ENCODE assay signal across 24 cellular contexts in the genomic region with DNA sequence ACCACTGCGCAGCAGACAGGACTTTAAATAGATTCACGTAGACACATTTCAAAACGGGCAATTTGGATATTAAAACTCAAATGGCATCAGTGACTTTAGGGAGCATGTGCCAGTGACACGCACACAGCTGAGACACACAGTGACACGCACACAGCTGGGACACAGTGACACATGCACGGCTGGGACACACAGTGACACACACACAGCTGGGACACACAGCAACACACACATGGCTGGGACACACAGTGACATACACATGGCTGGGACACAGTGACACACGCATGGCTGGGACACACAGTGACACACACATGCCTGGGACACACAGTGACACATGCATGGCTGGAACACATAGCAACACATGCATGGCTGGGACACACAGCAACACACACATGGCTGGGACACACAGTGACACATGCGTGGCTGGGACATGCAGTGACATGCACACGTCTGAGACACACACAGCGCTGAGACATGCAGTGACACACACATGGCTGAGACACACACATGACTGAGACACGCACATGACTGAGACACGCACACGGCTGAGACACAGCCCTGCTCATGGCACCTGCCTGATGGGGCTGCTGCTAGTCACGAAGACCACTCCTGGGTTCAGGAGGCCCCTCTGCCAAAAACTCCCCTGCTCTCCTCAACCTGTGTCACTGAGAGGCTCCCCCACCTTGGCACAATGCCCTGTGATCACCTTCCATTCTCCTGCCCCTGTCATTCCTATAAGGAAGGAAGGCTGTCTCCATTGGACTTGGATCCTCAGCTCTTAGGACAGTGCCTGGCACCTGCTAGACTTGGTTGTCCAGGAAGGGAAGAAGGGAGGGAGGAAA. TPM values are rescaled to one million over a fixed set of nuclear protein-coding genes. Genes with fewer than 3 reads are reported as not detected.
"Had no signal": no experiment of that assay in that cellular context is flagged by ENCODE, and none has a peak within 500 bp of the region (broad histone marks: within the 10 kb centered on the region; RNA-seq: fewer than 3 reads in every experiment).

No MANE protein-coding gene starts in this region.

- H3K4me1 Mint-ChIP-seq: activated CD4-positive, alpha-beta T cell treated with anti-CD3 and anti-CD28 coated beads, Interleukin-2, amount 10 ng/mL, durations not matched to agents 7 days and 5 days; activated naive CD4-positive, alpha-beta T cell treated with anti-CD3 and anti-CD28 coated beads, Interleukin-2, amount 10 ng/mL, durations not matched to agents 7 days and 5 days; activated naive CD8-positive, alpha-beta T cell treated with anti-CD3 and anti-CD28 coated beads, Interleukin-2, amount 50 U/mL, for 24 hours; central memory CD8-positive, alpha-beta T cell; naive B cell had no signal

- H3K9me3 ChIP-seq: colonic mucosa, neutrophil had no signal

- H3K27ac ChIP-seq: colonic mucosa, neutrophil had no signal

- ATAC-seq: activated CD4-positive, CD25-positive, alpha-beta regulatory T cell treated with anti-CD3 and anti-CD28 coated beads, Interleukin-2, amount 50 U/mL, for 24 hours; activated CD8-positive, alpha-beta T cell treated with anti-CD3 and anti-CD28 coated beads, Interleukin-2, amount 10 ng/mL, durations not matched to agents 7 days and 5 days; activated naive CD8-positive, alpha-beta T cell treated with anti-CD3 and anti-CD28 coated beads, Interleukin-2, amount 50 U/mL, for 24 hours; left ventricle myocardium superior had no signal

- H3K9me3 Mint-ChIP-seq: activated CD4-positive, alpha-beta T cell treated with anti-CD3 and anti-CD28 coated beads, Interleukin-2, amount 10 ng/mL, durations not matched to agents 7 days and 5 days; activated naive CD4-positive, alpha-beta T cell treated with anti-CD3 and anti-CD28 coated beads, Interleukin-2, amount 10 ng/mL, durations not matched to agents 7 days and 5 days; activated naive CD8-positive, alpha-beta T cell treated with anti-CD3 and anti-CD28 coated beads, Interleukin-2, amount 50 U/mL, for 24 hours; activated T-cell treated with anti-CD3 and anti-CD28 coated beads, Interleukin-2, amount 50 U/mL, for 24 hours; activated T-helper 2 cell treated with anti-CD3 and anti-CD28 coated beads, Interferon-gamma antibody, Interleukin-2, Interleukin-4, amounts not matched to agents 10 μg/mL and 5 μg/mL and 100 μg/mL, durations not matched to agents 14 hours and 24 hours and 36 hours; central memory CD8-positive, alpha-beta T cell had no signal

- H3K4me3 Mint-ChIP-seq: activated CD4-positive, alpha-beta T cell treated with anti-CD3 and anti-CD28 coated beads, Interleukin-2, amount 10 ng/mL, durations not matched to agents 7 days and 5 days; activated CD8-positive, alpha-beta T cell treated with anti-CD3 and anti-CD28 coated beads, Interleukin-2, amount 10 ng/mL, durations not matched to agents 7 days and 5 days; activated naive CD4-positive, alpha-beta T cell treated with anti-CD3 and anti-CD28 coated beads, Interleukin-2, amount 10 ng/mL, durations not matched to agents 7 days and 5 days; activated naive CD8-positive, alpha-beta T cell treated with anti-CD3 and anti-CD28 coated beads, Interleukin-2, amount 50 U/mL, for 24 hours; activated T-cell treated with anti-CD3 and anti-CD28 coated beads, Interleukin-2, amount 50 U/mL, for 24 hours; brain; central memory CD8-positive, alpha-beta T cell had no signal

- H3K27me3 ChIP-seq: colonic mucosa, neutrophil had no signal

- H3K4me3 ChIP-seq: colonic mucosa had no signal

- DNase-seq: activated CD4-positive, alpha-beta T cell treated with anti-CD3 and anti-CD28 coated beads, Interleukin-2, amount 10 ng/mL, durations not matched to agents 7 days and 5 days; activated CD8-positive, alpha-beta T cell treated with anti-CD3 and anti-CD28 coated beads, Interleukin-2, amount 10 ng/mL, durations not matched to agents 7 days and 5 days; activated naive CD4-positive, alpha-beta T cell treated with anti-CD3 and anti-CD28 coated beads, Interleukin-2, amount 10 ng/mL, durations not matched to agents 7 days and 5 days; activated naive CD8-positive, alpha-beta T cell treated with anti-CD3 and anti-CD28 coated beads, Interleukin-2, amount 50 U/mL, for 24 hours; activated T-cell treated with anti-CD3 and anti-CD28 coated beads, Interleukin-2, amount 50 U/mL, for 24 hours; anterior cingulate cortex; colonic mucosa; hypothalamus; left ventricle myocardium superior; naive B cell; stimulated activated CD4-positive, alpha-beta T cell treated with anti-CD3 and anti-CD28 coated beads, Interleukin-4, amount 100 ng/mL, for 1 hour; T-helper 1 cell; T-helper 9 cell had no signal

- H3K27ac Mint-ChIP-seq: activated CD4-positive, alpha-beta T cell treated with anti-CD3 and anti-CD28 coated beads, Interleukin-2, amount 10 ng/mL, durations not matched to agents 7 days and 5 days; activated CD8-positive, alpha-beta T cell treated with anti-CD3 and anti-CD28 coated beads, Interleukin-2, amount 10 ng/mL, durations not matched to agents 7 days and 5 days; activated naive CD4-positive, alpha-beta T cell treated with anti-CD3 and anti-CD28 coated beads, Interleukin-2, amount 10 ng/mL, durations not matched to agents 7 days and 5 days; activated naive CD8-positive, alpha-beta T cell treated with anti-CD3 and anti-CD28 coated beads, Interleukin-2, amount 50 U/mL, for 24 hours; activated T-cell treated with anti-CD3 and anti-CD28 coated beads, Interleukin-2, amount 50 U/mL, for 24 hours; activated T-helper 2 cell treated with anti-CD3 and anti-CD28 coated beads, Interferon-gamma antibody, Interleukin-2, Interleukin-4, amounts not matched to agents 10 μg/mL and 5 μg/mL and 100 μg/mL, durations not matched to agents 14 hours and 24 hours and 36 hours had no signal

- H3K36me3 Mint-ChIP-seq: activated naive CD4-positive, alpha-beta T cell treated with anti-CD3 and anti-CD28 coated beads, Interleukin-2, amount 10 ng/mL, durations not matched to agents 7 days and 5 days; brain; naive B cell had no signal

- H3K27me3 Mint-ChIP-seq: activated CD4-positive, alpha-beta T cell treated with anti-CD3 and anti-CD28 coated beads, Interleukin-2, amount 10 ng/mL, durations not matched to agents 7 days and 5 days had no signal

- H3K36me3 ChIP-seq: colonic mucosa, neutrophil had no signal

RNA-seq across cellular contexts. Expression of gene SOX1, which starts 52.5 kb away (rescaled TPM):
- total RNA-seq: activated CD4-positive, alpha-beta T cell treated with anti-CD3 and anti-CD28 coated beads, Interleukin-2, amount 10 ng/mL, durations not matched to agents 7 days and 5 days; activated CD8-positive, alpha-beta T cell treated with anti-CD3 and anti-CD28 coated beads, Interleukin-2, amount 10 ng/mL, durations not matched to agents 7 days and 5 days; activated T-helper 2 cell treated with anti-CD3 and anti-CD28 coated beads, Interferon-gamma antibody, Interleukin-2, Interleukin-4, amounts not matched to agents 10 μg/mL and 5 μg/mL and 100 μg/mL, durations not matched to agents 14 hours and 24 hours and 36 hours; colonic mucosa; left ventricle myocardium superior; mononuclear cell; renal cortical epithelial cell; skeletal muscle tissue; urinary bladder had no signal
- polyA plus RNA-seq: esophagus, keratinocyte, urinary bladder had no signal
